27 cellular contexts compared by ENCODE assay signal in the genomic region with DNA sequence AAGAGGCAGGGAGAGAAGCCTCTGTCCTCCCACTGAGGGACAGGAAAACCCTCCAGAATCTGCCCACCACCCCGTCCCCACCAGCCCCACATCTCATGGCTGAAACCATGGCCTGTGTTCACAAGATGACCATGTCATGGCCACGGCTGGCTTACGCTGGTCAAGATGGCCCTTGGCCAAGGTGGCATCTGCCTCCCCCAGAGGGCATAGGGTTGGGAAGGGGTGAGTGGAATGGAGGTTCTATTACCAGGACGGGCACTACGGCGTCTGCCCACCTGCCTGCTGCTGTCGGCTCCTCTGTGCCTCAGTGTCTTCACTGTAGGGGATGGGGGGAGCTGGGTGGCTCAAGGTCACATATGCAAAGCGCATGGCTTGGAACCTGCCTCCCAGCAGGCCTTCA.
"Had no signal": no experiment of that assay in that cellular context is flagged by ENCODE, and none has a peak within 500 bp of the region (broad histone marks: within the 10 kb centered on the region; RNA-seq: fewer than 3 reads in every experiment).

No MANE protein-coding gene starts in this region.

- H3K27me3 ChIP-seq: brain microvascular endothelial cell, SJCRH30 had no signal

- H3K9me3 ChIP-seq: SJCRH30 had no signal

- H3K27me3 Mint-ChIP-seq: IgD-negative memory B cell had no signal

- H3K4me3 Mint-ChIP-seq: activated CD4-positive, alpha-beta T cell treated with anti-CD3 and anti-CD28 coated beads, Interleukin-2, amount 10 ng/mL, durations not matched to agents 24 days and 14 days; activated CD8-positive, alpha-beta memory T cell treated with anti-CD3 and anti-CD28 coated beads, Interleukin-2, amount 10 ng/mL, durations not matched to agents 7 days and 5 days; activated naive CD4-positive, alpha-beta T cell treated with anti-CD3 and anti-CD28 coated beads, Interleukin-2, amount 10 ng/mL, durations not matched to agents 7 days and 5 days; activated naive CD8-positive, alpha-beta T cell treated with anti-CD3 and anti-CD28 coated beads for 36 hours; activated T-cell treated with anti-CD3 and anti-CD28 coated beads, Interleukin-2, amount 50 U/mL, for 24 hours; activated T-helper 1 cell treated with anti-CD3 and anti-CD28 coated beads, Interleukin-12 subunit alpha, Interleukin-12 subunit beta, Interleukin-2, Interleukin-4 antibody, amounts not matched to agents 30 ng/mL and 10 ng/mL and 1 ng/mL, durations not matched to agents 14 hours and 24 hours and 36 hours; IgD-negative memory B cell; T-helper 1 cell treated with Interleukin-12 subunit alpha and Interleukin-12 subunit beta and Interleukin-4 antibody, amounts not matched to agents 30 μg/mL and 1 μg/mL, for 36 hours; WTC11 had no signal

- H3K36me3 Mint-ChIP-seq: activated CD8-positive, alpha-beta memory T cell treated with anti-CD3 and anti-CD28 coated beads, Interleukin-2, amount 10 ng/mL, durations not matched to agents 7 days and 5 days; activated naive CD8-positive, alpha-beta T cell treated with anti-CD3 and anti-CD28 coated beads for 36 hours; IgD-negative memory B cell; WTC11 had no signal

- DNase-seq: activated CD4-positive, alpha-beta T cell treated with anti-CD3 and anti-CD28 coated beads, Interleukin-2, amount 10 ng/mL, durations not matched to agents 24 days and 14 days; activated CD4-positive, alpha-beta T cell treated with anti-CD3 and anti-CD28 coated beads, Interleukin-2, amount 50 U/mL, for 48 hours; activated CD4-positive, CD25-positive, alpha-beta regulatory T cell treated with anti-CD3 and anti-CD28 coated beads, Interleukin-2, amount 50 U/mL, for 72 hours; activated CD8-positive, alpha-beta memory T cell treated with anti-CD3 and anti-CD28 coated beads, Interleukin-2, amount 10 ng/mL, durations not matched to agents 7 days and 5 days; activated gamma-delta T cell; activated naive CD4-positive, alpha-beta T cell treated with anti-CD3 and anti-CD28 coated beads, Interleukin-2, amount 10 ng/mL, durations not matched to agents 7 days and 5 days; activated naive CD8-positive, alpha-beta T cell treated with anti-CD3 and anti-CD28 coated beads for 36 hours; activated T-cell treated with anti-CD3 and anti-CD28 coated beads, Interleukin-2, amount 50 U/mL, for 24 hours; brain microvascular endothelial cell; NCI-H1092; NCI-H1417; NCI-H2029; NCI-H2107; NCI-H2171 treated with DMSO at 0.1 percent for 48 hours; NCI-H226; NCI-H510A; NCI-H526 treated with DMSO at 0.1 percent for 48 hours; NCI-H82; Right ventricle myocardium superior; RPMI8226; SJCRH30 had no signal

- H3K4me3 ChIP-seq: cardiac muscle cell, SJCRH30 had no signal

- H3K4me2 ChIP-seq: KMS-11 had no signal

- H3K27ac Mint-ChIP-seq: activated CD4-positive, alpha-beta T cell treated with anti-CD3 and anti-CD28 coated beads, Interleukin-2, amount 10 ng/mL, durations not matched to agents 24 days and 14 days; activated CD8-positive, alpha-beta memory T cell treated with anti-CD3 and anti-CD28 coated beads, Interleukin-2, amount 10 ng/mL, durations not matched to agents 7 days and 5 days; activated naive CD8-positive, alpha-beta T cell treated with anti-CD3 and anti-CD28 coated beads for 36 hours; activated T-cell treated with anti-CD3 and anti-CD28 coated beads, Interleukin-2, amount 50 U/mL, for 24 hours; T-helper 1 cell treated with Interleukin-12 subunit alpha and Interleukin-12 subunit beta and Interleukin-4 antibody, amounts not matched to agents 30 μg/mL and 1 μg/mL, for 36 hours; WTC11 had no signal

- H3K27ac ChIP-seq: brain microvascular endothelial cell, cardiac muscle cell, KMS-11, SJCRH30 had no signal

- H3K36me3 ChIP-seq: brain microvascular endothelial cell, cardiac muscle cell, SJCRH30 had no signal

- H3K4me1 Mint-ChIP-seq: WTC11 had no signal

- ATAC-seq: activated CD8-positive, alpha-beta memory T cell treated with anti-CD3 and anti-CD28 coated beads, Interleukin-2, amount 10 ng/mL, durations not matched to agents 7 days and 5 days; WTC11 had no signal

- H3K9me3 Mint-ChIP-seq: activated CD4-positive, alpha-beta T cell treated with anti-CD3 and anti-CD28 coated beads, Interleukin-2, amount 10 ng/mL, durations not matched to agents 24 days and 14 days; activated naive CD4-positive, alpha-beta T cell treated with anti-CD3 and anti-CD28 coated beads, Interleukin-2, amount 10 ng/mL, durations not matched to agents 7 days and 5 days; activated naive CD8-positive, alpha-beta T cell treated with anti-CD3 and anti-CD28 coated beads for 36 hours; activated T-cell treated with anti-CD3 and anti-CD28 coated beads, Interleukin-2, amount 50 U/mL, for 24 hours; activated T-helper 1 cell treated with anti-CD3 and anti-CD28 coated beads, Interleukin-12 subunit alpha, Interleukin-12 subunit beta, Interleukin-2, Interleukin-4 antibody, amounts not matched to agents 30 ng/mL and 10 ng/mL and 1 ng/mL, durations not matched to agents 14 hours and 24 hours and 36 hours; IgD-negative memory B cell; T-helper 1 cell treated with Interleukin-12 subunit alpha and Interleukin-12 subunit beta and Interleukin-4 antibody, amounts not matched to agents 30 μg/mL and 1 μg/mL, for 36 hours; WTC11 had no signal
